18 cellular contexts compared by ENCODE assay signal in the genomic region with DNA sequence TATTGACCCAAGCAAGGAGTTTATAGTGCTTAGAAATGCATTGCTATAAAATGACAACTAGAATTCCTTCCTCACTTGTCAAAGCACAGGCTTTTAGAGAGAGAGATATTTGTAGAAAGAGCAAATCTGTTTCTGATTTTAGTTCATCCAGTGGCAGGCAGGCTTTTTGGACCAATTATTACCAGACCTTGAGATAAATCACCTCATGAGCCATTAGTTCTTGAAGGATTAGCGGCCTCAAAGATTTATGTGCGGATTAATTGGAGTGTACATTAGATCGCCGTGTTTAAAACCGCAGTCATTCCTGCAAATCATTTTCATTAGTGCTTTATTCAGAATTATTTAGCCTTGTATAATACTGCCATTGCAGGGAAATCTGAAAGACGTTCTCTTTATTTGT.
"Had no signal": no experiment of that assay in that cellular context is flagged by ENCODE, and none has a peak within 500 bp of the region (broad histone marks: within the 10 kb centered on the region; RNA-seq: fewer than 3 reads in every experiment).

No MANE protein-coding gene starts in this region.

- H3K36me3 Mint-ChIP-seq: naive B cell; stimulated activated memory B cell treated with anti-CD40 and anti-IgM and Interleukin-4, amounts not matched to agents 10 μg/mL and 1 μg/mL and 100 μg/mL, for 72 hours had no signal

- H3K4me1 Mint-ChIP-seq: activated CD4-positive, alpha-beta memory T cell treated with anti-CD3 and anti-CD28 coated beads, Interleukin-2, amount 10 ng/mL, durations not matched to agents 7 days and 5 days; stimulated activated memory B cell treated with anti-CD40 and anti-IgM and Interleukin-4, amounts not matched to agents 10 μg/mL and 1 μg/mL and 100 μg/mL, for 72 hours had no signal

- H3K4me1 ChIP-seq: pancreas had no signal

- H3K36me3 ChIP-seq: esophagus muscularis mucosa, pancreas had no signal

- H3K27me3 ChIP-seq: body of pancreas, esophagus muscularis mucosa, pancreas had no signal

- H3K27ac ChIP-seq: body of pancreas, esophagus muscularis mucosa, pancreas had no signal

- DNase-seq: activated CD4-positive, alpha-beta memory T cell treated with anti-CD3 and anti-CD28 coated beads, Interleukin-2, amount 10 ng/mL, durations not matched to agents 7 days and 5 days; activated CD4-positive, alpha-beta T cell treated with anti-CD3 and anti-CD28 coated beads for 4 hours; activated gamma-delta T cell; activated T-cell treated with anti-CD3 and anti-CD28 coated beads, Interleukin-2, amount 50 U/mL, for 72 hours; amygdala; body of pancreas; caudate nucleus; islet precursor cell; mammary epithelial cell; naive B cell; pancreas; stimulated activated CD4-positive, alpha-beta T cell treated with anti-CD3 and anti-CD28 coated beads, Interleukin-12 subunit alpha, Interleukin-12 subunit beta, amount 100 ng/mL, for 4 hours; T-helper 2 cell had no signal

- H3K4me3 Mint-ChIP-seq: activated CD4-positive, alpha-beta memory T cell treated with anti-CD3 and anti-CD28 coated beads, Interleukin-2, amount 10 ng/mL, durations not matched to agents 7 days and 5 days; activated naive CD8-positive, alpha-beta T cell; activated T-cell treated with anti-CD3 and anti-CD28 coated beads, Interleukin-2, amount 50 U/mL, for 72 hours; naive B cell; stimulated activated memory B cell treated with anti-CD40 and anti-IgM and Interleukin-4, amounts not matched to agents 10 μg/mL and 1 μg/mL and 100 μg/mL, for 72 hours; WTC11 had no signal

- ATAC-seq: activated T-cell treated with anti-CD3 and anti-CD28 coated beads, Interleukin-2, amount 50 U/mL, for 72 hours; body of pancreas; left lobe of liver; pancreas; stimulated activated memory B cell treated with anti-CD40 and anti-IgM and Interleukin-4, amounts not matched to agents 10 μg/mL and 1 μg/mL and 100 μg/mL, for 72 hours; WTC11 had no signal

- H3K4me3 ChIP-seq: body of pancreas, esophagus muscularis mucosa, pancreas had no signal

- H3K9me3 ChIP-seq: body of pancreas, esophagus muscularis mucosa, pancreas had no signal

- H3K27me3 Mint-ChIP-seq: activated naive CD8-positive, alpha-beta T cell; naive B cell; stimulated activated memory B cell treated with anti-CD40 and anti-IgM and Interleukin-4, amounts not matched to agents 10 μg/mL and 1 μg/mL and 100 μg/mL, for 72 hours had no signal

- H3K9me3 Mint-ChIP-seq: activated CD4-positive, alpha-beta memory T cell treated with anti-CD3 and anti-CD28 coated beads, Interleukin-2, amount 10 ng/mL, durations not matched to agents 7 days and 5 days; activated T-cell treated with anti-CD3 and anti-CD28 coated beads, Interleukin-2, amount 50 U/mL, for 72 hours; naive B cell; stimulated activated memory B cell treated with anti-CD40 and anti-IgM and Interleukin-4, amounts not matched to agents 10 μg/mL and 1 μg/mL and 100 μg/mL, for 72 hours; WTC11 had no signal
